Comparison of ENCODE assay signal across 17 cellular contexts in genomic region chr1:223084466-223084865, GRCh38. TPM values are rescaled to one million over a fixed set of nuclear protein-coding genes. Genes with fewer than 3 reads are reported as not detected.
"Had no signal": no experiment of that assay in that cellular context is flagged by ENCODE, and none has a peak within 500 bp of the region (broad histone marks: within the 10 kb centered on the region; RNA-seq: fewer than 3 reads in every experiment).

No MANE protein-coding gene starts in this region.

- ATAC-seq: esophagus mucosa; stimulated activated naive B cell treated with anti-CD40 and anti-IgM and Interleukin-4, amounts not matched to agents 10 μg/mL and 1 μg/mL and 100 μg/mL, for 72 hours had no signal

- H3K27me3 ChIP-seq: colonic mucosa, tibial artery had no signal

- DNase-seq: activated CD4-positive, alpha-beta memory T cell treated with anti-CD3 and anti-CD28 coated beads, Interleukin-2, amount 10 ng/mL, durations not matched to agents 7 days and 5 days; activated CD4-positive, alpha-beta T cell treated with anti-CD3 and anti-CD28 coated beads for 4 hours; activated effector memory CD4-positive, alpha-beta T cell treated with Interleukin-2 at 50 U/mL for 16 hours; activated naive CD4-positive, alpha-beta T cell treated with anti-CD3 and anti-CD28 coated beads, Interleukin-2, amount 50 U/mL, for 16 hours; activated T-cell treated with anti-CD3 and anti-CD28 coated beads, Interleukin-2, amount 50 U/mL, for 24 hours; caudate nucleus; colonic mucosa; hypothalamus; naive B cell; stimulated activated CD4-positive, alpha-beta T cell treated with anti-CD3 and anti-CD28 coated beads, Interleukin-4, amount 100 ng/mL, for 1 hour; stimulated activated naive B cell treated with anti-CD40 and anti-IgM and Interleukin-4, amounts not matched to agents 10 μg/mL and 1 μg/mL and 100 μg/mL, for 72 hours; tibial artery; WERI-Rb-1 had no signal

- H3K9me3 ChIP-seq: colonic mucosa, tibial artery had no signal

- H3K4me1 ChIP-seq: colonic mucosa, parathyroid adenoma had no signal

- H3K4me3 ChIP-seq: colonic mucosa, lung, tibial artery had no signal

- H3K27ac ChIP-seq: colonic mucosa, parathyroid adenoma, tibial artery, WERI-Rb-1 had no signal

- H3K36me3 ChIP-seq: colonic mucosa, tibial artery, WERI-Rb-1 had no signal

RNA-seq across cellular contexts. Expression of gene TLR5, which starts 58.6 kb away (rescaled TPM):
- total RNA-seq: fibroblast of villous mesenchyme had no signal
